ENCODE assay signal across 9 cellular contexts in the genomic region with DNA sequence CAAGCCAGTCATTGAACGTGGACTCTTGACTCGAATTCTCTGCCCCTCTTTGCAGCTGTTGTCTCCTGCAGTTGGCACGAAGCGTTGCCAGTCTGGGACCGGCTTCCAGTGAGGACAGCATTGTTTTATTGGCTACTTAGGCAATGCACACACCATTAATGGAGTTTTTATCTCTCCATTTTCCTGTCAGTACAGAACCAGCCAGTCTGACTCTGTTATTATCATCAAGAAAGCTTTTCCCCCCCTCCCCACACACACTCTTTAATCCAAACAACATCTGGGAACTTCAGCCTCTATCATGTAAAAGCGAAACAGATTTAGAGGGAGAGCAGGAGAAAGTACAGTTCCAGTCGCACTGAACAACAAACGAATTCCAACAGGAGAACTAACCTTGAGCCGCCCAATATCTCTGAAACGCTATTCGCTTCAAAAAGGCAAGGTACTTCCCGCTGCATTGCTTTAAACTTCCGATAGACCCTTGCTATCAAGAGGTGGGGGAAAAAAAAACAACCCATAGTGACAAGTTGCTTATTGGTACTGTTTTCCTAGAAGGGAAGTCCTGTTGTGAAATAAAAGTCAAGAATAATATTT.
DNase-seq lines count a peak whose midpoint lies in the region; ATAC-seq lines count a peak whose summit lies in the region.
"Had no signal": no experiment of that assay in that cellular context is flagged by ENCODE, and none has a peak within 500 bp of the region (broad histone marks: within the 10 kb centered on the region; RNA-seq: fewer than 3 reads in every experiment).

No MANE protein-coding gene starts in this region.

- H3K4me1 Mint-ChIP-seq in effector memory CD8-positive, alpha-beta T cell (ENCODE audit: low read depth in 2 of 2): peaks cover 3 to 7% of the 10 kb centered on the region in 2 donors

- no peaks in the 10 kb centered on the region for H3K27me3 Mint-ChIP-seq in effector memory CD8-positive, alpha-beta T cell

- no peaks in the 10 kb centered on the region for H3K9me3 Mint-ChIP-seq in effector memory CD8-positive, alpha-beta T cell

- H3K9me3 ChIP-seq in SK-N-MC (ENCODE audit: low read depth, low read length): no peaks in the 10 kb centered on the region

- H3K4me3 Mint-ChIP-seq in effector memory CD8-positive, alpha-beta T cell: no peak overlapping the region

- H3K27ac ChIP-seq in SK-N-MC: peak overlapping the region; percentile 11
- H3K27ac ChIP-seq: C4-2B had no signal

- H3K9ac ChIP-seq in SK-N-MC (ENCODE audit: insufficient read length): no peak overlapping the region

- H3K36me3 Mint-ChIP-seq in effector memory CD8-positive, alpha-beta T cell (ENCODE audit: insufficient read depth): no peaks in the 10 kb centered on the region

- DNase-seq in NCI-H510A treated with DMSO at 0.1 percent for 48 hours (lab: John Stamatoyannopoulos, UW) (peak; percentile 55), NCI-H510A (lab: John Stamatoyannopoulos, UW) (no peak), SK-N-MC (ENCODE audit: low read depth, low spot score) (no peak), head of caudate nucleus (peak; percentile 26 to 82 (median 62)), retina (peak; percentile 67)
- DNase-seq in effector memory CD8-positive, alpha-beta T cell: no peak

- peak overlapping the region; percentile 23 for H3K4me3 ChIP-seq in SK-N-MC

- no peak overlapping the region for H3K27ac Mint-ChIP-seq in effector memory CD8-positive, alpha-beta T cell

- no peaks in the 10 kb centered on the region for H3K36me3 ChIP-seq in SK-N-MC (ENCODE audit: insufficient read depth, low read length)

- intact Hi-C loops in head of caudate nucleus (cut with DNase I): no loop called here

- ATAC-seq in GM19035 (IDR thresholded peaks at IDR 0.05; ENCODE audit: unreplicated experiment): no peak
- ATAC-seq in effector memory CD8-positive, alpha-beta T cell (replicated peaks): no peak
- ATAC-seq in HG03045 (IDR thresholded peaks at IDR 0.05; ENCODE audit: unreplicated experiment): no peak

Comparison
In these comparisons a context has a peak if more than half of its experiments do, and no peak if none do; other contexts are left out.
1. DNase-seq: peak in NCI-H510A treated with DMSO at 0.1 percent for 48 hours (single experiment), head of caudate nucleus (42 of 42) and retina (single experiment); none in NCI-H510A (single experiment), SK-N-MC (single experiment) and effector memory CD8-positive, alpha-beta T cell (0 of 3).